14 cellular contexts compared by ENCODE assay signal in the genomic region with DNA sequence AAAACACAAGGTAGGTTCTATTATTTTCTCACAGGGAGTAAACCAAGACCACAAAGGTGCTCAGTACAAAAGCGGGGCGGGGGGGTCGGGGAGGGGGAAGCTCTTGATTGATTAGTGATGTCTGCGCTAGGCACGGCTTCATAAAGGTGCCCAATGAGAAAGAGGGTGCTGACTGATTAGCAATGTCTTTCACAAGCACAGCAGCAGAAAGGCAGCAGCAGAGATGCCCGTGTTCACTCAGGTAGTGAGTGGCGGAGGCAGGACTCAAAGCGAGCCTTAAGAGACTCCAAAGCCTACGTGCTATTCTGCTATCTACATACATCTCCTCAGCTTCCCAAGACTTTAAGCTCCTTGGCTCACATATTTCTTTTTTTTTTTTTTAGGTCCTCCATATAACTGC. TPM values are rescaled to one million over a fixed set of nuclear protein-coding genes. Genes with fewer than 3 reads are reported as not detected.
A peak's percentile ranks its signal among the peaks of the same experiment; 100 is the strongest.
DNase-seq lines count a peak whose midpoint lies in the region; ATAC-seq and TF ChIP-seq lines count a peak whose summit lies in the region.
"Had no signal": no experiment of that assay in that cellular context is flagged by ENCODE, and none has a peak within 500 bp of the region (broad histone marks: within the 10 kb centered on the region; RNA-seq: fewer than 3 reads in every experiment).

No MANE protein-coding gene starts in this region.

- H3K4me3 Mint-ChIP-seq in activated T-cell treated with anti-CD3 and anti-CD28 coated beads, Interleukin-2, amount 50 U/mL, for 72 hours = peak overlapping the region in 1 of 2 donors; percentile 43
- peak overlapping the region; percentile 13 for H3K4me3 Mint-ChIP-seq in central memory CD8-positive, alpha-beta T cell
- H3K4me3 Mint-ChIP-seq in stimulated activated naive B cell treated with anti-CD40 and anti-IgM and Interleukin-4, amounts not matched to agents 10 μg/mL and 1 μg/mL and 100 μg/mL, for 72 hours = no peak overlapping the region

- no peak for TF ChIP-seq POLR2A in right lobe of liver (IDR thresholded peaks at IDR 0.05)

- peaks cover 67% of the 10 kb centered on the region for H3K4me1 Mint-ChIP-seq in activated T-cell treated with anti-CD3 and anti-CD28 coated beads, Interleukin-2, amount 50 U/mL, for 72 hours (ENCODE audit: low read depth)
- H3K4me1 Mint-ChIP-seq in central memory CD8-positive, alpha-beta T cell = peaks cover 70% of the 10 kb centered on the region
- H3K4me1 Mint-ChIP-seq in stimulated activated naive B cell treated with anti-CD40 and anti-IgM and Interleukin-4, amounts not matched to agents 10 μg/mL and 1 μg/mL and 100 μg/mL, for 72 hours = peaks cover 30 to 43% of the 10 kb centered on the region in 2 donors

- H3K9me3 ChIP-seq in HEK293 (ENCODE audit: control insufficient read depth, insufficient read depth, low read depth, low read length) (no peaks in the 10 kb centered on the region), right lobe of liver (no peaks in the 10 kb centered on the region)
- H3K9me3 ChIP-seq: BE2C had no signal

- ATAC-seq in activated T-cell treated with anti-CD3 and anti-CD28 coated beads, Interleukin-2, amount 50 U/mL, for 72 hours (replicated peaks in 1 of 2) = no peak
- ATAC-seq in central memory CD8-positive, alpha-beta T cell (replicated peaks; ENCODE audit: extremely low read depth, poor library complexity, severe bottlenecking) = no peak
- no peak for ATAC-seq in stimulated activated naive B cell treated with anti-CD40 and anti-IgM and Interleukin-4, amounts not matched to agents 10 μg/mL and 1 μg/mL and 100 μg/mL, for 72 hours (replicated peaks)
- ATAC-seq in GM21390 (IDR thresholded peaks at IDR 0.05; ENCODE audit: unreplicated experiment) (no peak), right lobe of liver (no peak)
- ATAC-seq: HepG2 had no signal

- no peaks in the 10 kb centered on the region for H3K27me3 Mint-ChIP-seq in activated T-cell treated with anti-CD3 and anti-CD28 coated beads, Interleukin-2, amount 50 U/mL, for 72 hours (ENCODE audit: low read depth)
- H3K27me3 Mint-ChIP-seq in central memory CD8-positive, alpha-beta T cell = no peaks in the 10 kb centered on the region
- no peaks in the 10 kb centered on the region for H3K27me3 Mint-ChIP-seq in stimulated activated naive B cell treated with anti-CD40 and anti-IgM and Interleukin-4, amounts not matched to agents 10 μg/mL and 1 μg/mL and 100 μg/mL, for 72 hours

- H3K36me3 ChIP-seq in HEK293 (ENCODE audit: control insufficient read depth in 2 of 2, insufficient read depth in 1 of 2, low read length in 2 of 2) (no peaks in the 10 kb centered on the region), right lobe of liver (peaks cover 0 to 3% (median 0%) of the 10 kb centered on the region in 4 donors)
- H3K36me3 ChIP-seq: BE2C had no signal

- WGBS in right lobe of liver (ENCODE audit: insufficient coverage, low coverage, low lambda C conversion rate, missing lambda C conversion rate) = 89% methylated on average over 6 of the region's 9 CpGs

- no peak overlapping the region for H3K27ac ChIP-seq in HEK293 (ENCODE audit: extremely low read depth, low read depth, low read length)
- H3K27ac ChIP-seq in right lobe of liver = no peak overlapping the region
- H3K27ac ChIP-seq: KMS-11 had no signal

- no peaks in the 10 kb centered on the region for H3K9me3 Mint-ChIP-seq in activated T-cell treated with anti-CD3 and anti-CD28 coated beads, Interleukin-2, amount 50 U/mL, for 72 hours
- H3K9me3 Mint-ChIP-seq in central memory CD8-positive, alpha-beta T cell = no peaks in the 10 kb centered on the region
- no peaks in the 10 kb centered on the region for H3K9me3 Mint-ChIP-seq in stimulated activated naive B cell treated with anti-CD40 and anti-IgM and Interleukin-4, amounts not matched to agents 10 μg/mL and 1 μg/mL and 100 μg/mL, for 72 hours

- TF ChIP-seq CTCF in HEK293 (tag by site-specific recombination; IDR thresholded peaks at IDR 0.05) (no peak), right lobe of liver (IDR thresholded peaks at IDR 0.05) (no peak)

- no peaks in the 10 kb centered on the region for H3K27me3 ChIP-seq in right lobe of liver
- H3K27me3 ChIP-seq: BE2C had no signal

- POLR2A ChIA-PET in HEK293 (lab: Yijun Ruan, JAX) = no interaction called here

- peak overlapping the region; percentile 84 for H3K27ac Mint-ChIP-seq in activated T-cell treated with anti-CD3 and anti-CD28 coated beads, Interleukin-2, amount 50 U/mL, for 72 hours
- H3K27ac Mint-ChIP-seq in central memory CD8-positive, alpha-beta T cell (ENCODE audit: low read depth) = peak overlapping the region; percentile 82
- peak overlapping the region; percentile 65 for H3K27ac Mint-ChIP-seq in stimulated activated naive B cell treated with anti-CD40 and anti-IgM and Interleukin-4, amounts not matched to agents 10 μg/mL and 1 μg/mL and 100 μg/mL, for 72 hours

- H3K4me1 ChIP-seq in HEK293 (ENCODE audit: control insufficient read depth, insufficient read depth, low read length) = no peaks in the 10 kb centered on the region
- H3K4me1 ChIP-seq in right lobe of liver = no peaks in the 10 kb centered on the region
- H3K4me1 ChIP-seq: BE2C had no signal

- peaks cover 15 to 43% of the 10 kb centered on the region in 2 donors for H3K36me3 Mint-ChIP-seq in activated T-cell treated with anti-CD3 and anti-CD28 coated beads, Interleukin-2, amount 50 U/mL, for 72 hours (ENCODE audit: insufficient read depth in 2 of 2)
- H3K36me3 Mint-ChIP-seq in central memory CD8-positive, alpha-beta T cell (ENCODE audit: insufficient read depth) = peaks cover 82% of the 10 kb centered on the region
- peaks cover 32 to 61% of the 10 kb centered on the region in 2 donors for H3K36me3 Mint-ChIP-seq in stimulated activated naive B cell treated with anti-CD40 and anti-IgM and Interleukin-4, amounts not matched to agents 10 μg/mL and 1 μg/mL and 100 μg/mL, for 72 hours

- intact Hi-C loops in right lobe of liver (cut with DNase I) = no loop called here

- H3K4me3 ChIP-seq in HEK293 (ENCODE audit: low read depth, low read length) (no peak overlapping the region), right lobe of liver (no peak overlapping the region)

- DNase-seq in activated T-cell treated with anti-CD3 and anti-CD28 coated beads, Interleukin-2, amount 50 U/mL, for 72 hours = no peak
- no peak for DNase-seq in activated T-cell treated with anti-CD3 and anti-CD28 coated beads, Interleukin-2, amount 50 U/mL, for 48 hours
- DNase-seq in central memory CD8-positive, alpha-beta T cell (ENCODE audit: low spot score in 2 of 2) = no peak
- DNase-seq in stimulated activated naive B cell treated with anti-CD40 and anti-IgM and Interleukin-4, amounts not matched to agents 10 μg/mL and 1 μg/mL and 100 μg/mL, for 72 hours = no peak
- DNase-seq in right lobe of liver (no peak), NCI-H2107 treated with DMSO at 0.1 percent for 48 hours (lab: John Stamatoyannopoulos, UW; ENCODE audit: unreplicated experiment) (no peak)
- DNase-seq: BE2C, DMS79 treated with DMSO at 0.1 percent for 48 hours, NCI-H1417 treated with DMSO at 0.1 percent for 48 hours, NCI-H187 treated with DMSO at 0.1 percent for 48 hours had no signal

- CTCF ChIA-PET in HEK293 (lab: Yijun Ruan, JAX) = no interaction called here

TF ChIP-seq in HEK293, 187 proteins besides CTCF, POLR2A, EP300 and RAD21:
- TF ChIP-seq ZBTB17 (tag by site-specific recombination; IDR thresholded peaks at IDR 0.05) (peak; percentile 13; the same call in 1 of the 2 replicates), ZNF423 (tag by site-specific recombination; IDR thresholded peaks at IDR 0.05) (no peak)
- TF ChIP-seq, protein P1, sequence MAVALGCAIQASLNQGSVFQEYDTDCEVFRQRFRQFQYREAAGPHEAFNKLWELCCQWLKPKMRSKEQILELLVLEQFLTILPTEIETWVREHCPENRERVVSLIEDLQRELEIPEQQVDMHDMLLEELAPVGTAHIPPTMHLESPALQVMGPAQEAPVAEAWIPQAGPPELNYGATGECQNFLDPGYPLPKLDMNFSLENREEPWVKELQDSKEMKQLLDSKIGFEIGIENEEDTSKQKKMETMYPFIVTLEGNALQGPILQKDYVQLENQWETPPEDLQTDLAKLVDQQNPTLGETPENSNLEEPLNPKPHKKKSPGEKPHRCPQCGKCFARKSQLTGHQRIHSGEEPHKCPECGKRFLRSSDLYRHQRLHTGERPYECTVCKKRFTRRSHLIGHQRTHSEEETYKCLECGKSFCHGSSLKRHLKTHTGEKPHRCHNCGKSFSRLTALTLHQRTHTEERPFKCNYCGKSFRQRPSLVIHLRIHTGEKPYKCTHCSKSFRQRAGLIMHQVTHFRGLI (tag by site-specific recombination; IDR thresholded peaks at IDR 0.05) = no peak
TF ChIP-seq in HEK293: peak in this region for 1.

RNA-seq across cellular contexts. Expression of a gene that starts 20.3 kb away (rescaled TPM):
- total RNA-seq in activated T-cell treated with anti-CD3 and anti-CD28 coated beads, Interleukin-2, amount 50 U/mL, for 72 hours = 10 to 100 TPM; 29.4 to 39.9 TPM
- total RNA-seq in right lobe of liver = 1 to 10 TPM; 3.9 to 7.1 (median 4.7) TPM
